In the genomic region with DNA sequence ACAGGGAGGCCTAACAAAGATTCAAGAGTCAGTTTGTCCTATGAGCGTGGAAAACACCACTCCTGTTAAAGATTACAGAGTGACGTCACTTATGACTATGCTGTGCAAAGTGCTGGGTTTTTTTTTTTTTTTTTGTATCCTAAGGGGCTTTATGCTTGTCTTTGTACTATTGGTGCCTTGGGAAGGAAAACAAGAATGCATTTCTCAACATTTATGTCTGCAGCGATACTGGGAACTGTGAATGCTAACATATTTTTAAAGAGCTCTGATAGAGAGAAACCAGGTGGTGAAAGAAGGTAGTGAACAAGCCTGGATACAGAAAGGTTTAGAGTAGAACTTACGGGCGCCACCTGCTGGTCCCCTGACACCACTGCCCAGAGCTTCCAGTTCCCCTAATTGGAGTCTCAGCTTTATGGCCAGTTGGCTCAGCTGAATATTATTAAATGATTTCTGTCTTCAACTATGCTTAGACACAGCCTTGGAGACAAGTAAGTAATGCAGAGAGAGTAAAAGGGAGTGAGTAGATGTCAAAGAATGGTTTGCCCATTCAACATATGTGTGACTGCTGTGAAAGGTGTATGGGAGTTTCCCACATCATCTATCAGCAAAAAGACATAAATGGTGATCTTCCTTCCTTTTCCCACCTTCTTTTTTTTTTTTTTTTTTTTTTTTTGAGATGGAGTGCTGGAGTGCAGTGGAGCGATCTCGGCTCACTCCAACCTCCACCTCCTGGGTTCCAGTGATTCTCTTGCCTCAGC, we compare ENCODE assay signal across 8 cellular contexts.
DNase-seq lines count a peak whose midpoint lies in the region; ATAC-seq and TF ChIP-seq lines count a peak whose summit lies in the region.

No MANE protein-coding gene starts in this region.

- no peaks in the 10 kb centered on the region for H3K9me3 ChIP-seq in CD8-positive, alpha-beta T cell (ENCODE audit: low read length)

- intact Hi-C loops in CD8-positive, alpha-beta T cell (cut with DNase I, micrococcal nuclease) = loop anchor here (1.0 to 5.0 kb wide), 5 partner anchors 161 to 1525 kb away; no protein-coding TSS in a partner anchor
- intact Hi-C loops in activated CD8-positive, alpha-beta T cell treated with anti-CD3 and anti-CD28 coated beads for 36 hours (cut with micrococcal nuclease) = loop anchor here (2.0 to 5.0 kb wide), 2 partner anchors 280 to 645 kb away; no protein-coding TSS in a partner anchor

- DNase-seq in CD8-positive, alpha-beta T cell = peak; percentile 50 to 82 (median 70)
- DNase-seq in NCI-H82 treated with DMSO at 0.1 percent for 48 hours (lab: John Stamatoyannopoulos, UW; ENCODE audit: unreplicated experiment) = peak; percentile 72
- peak; percentile 93 for DNase-seq in activated CD8-positive, alpha-beta T cell treated with anti-CD3 and anti-CD28 coated beads for 36 hours
- peak; percentile 49 for DNase-seq in effector CD8-positive, alpha-beta T cell (lab: John Stamatoyannopoulos, UW)
- DNase-seq in memory B cell (ENCODE audit: low spot score in 2 of 2) = peak; percentile 65 to 72
- peak; percentile 53 to 54 for DNase-seq in stimulated activated CD8-positive, alpha-beta memory T cell treated with anti-CD3 and anti-CD28 coated beads, Interleukin-15, amount 100 ng/mL, for 48 hours (ENCODE audit: low read depth in 2 of 2)

- H3K4me1 Mint-ChIP-seq in CD8-positive, alpha-beta T cell (ENCODE audit: low read depth) = peaks cover 9% of the 10 kb centered on the region
- H3K4me1 Mint-ChIP-seq in activated CD8-positive, alpha-beta T cell treated with anti-CD3 and anti-CD28 coated beads for 36 hours (ENCODE audit: low read depth) = peaks cover 10% of the 10 kb centered on the region
- no peaks in the 10 kb centered on the region for H3K4me1 Mint-ChIP-seq in memory B cell

- no peaks in the 10 kb centered on the region for H3K27me3 Mint-ChIP-seq in CD8-positive, alpha-beta T cell (ENCODE audit: low read depth)
- H3K27me3 Mint-ChIP-seq in activated CD8-positive, alpha-beta T cell treated with anti-CD3 and anti-CD28 coated beads for 36 hours = no peaks in the 10 kb centered on the region
- H3K27me3 Mint-ChIP-seq in memory B cell = peaks cover 5% of the 10 kb centered on the region

- POLR2A ChIA-PET in CD8-positive, alpha-beta T cell (lab: Charles Lee) = interaction anchor here (0.7 to 0.8 kb wide), 3 partner anchors 39 to 650 kb away, joined by 3 to 5 read pairs (median 3); no protein-coding TSS in a partner anchor
- POLR2A ChIA-PET in activated CD8-positive, alpha-beta T cell treated with anti-CD3 and anti-CD28 coated beads for 36 hours (lab: Charles Lee) = no interaction called here

- H3K9me3 Mint-ChIP-seq in CD8-positive, alpha-beta T cell = peaks cover 4% of the 10 kb centered on the region
- H3K9me3 Mint-ChIP-seq in activated CD8-positive, alpha-beta T cell treated with anti-CD3 and anti-CD28 coated beads for 36 hours = peaks cover 7% of the 10 kb centered on the region
- no peaks in the 10 kb centered on the region for H3K9me3 Mint-ChIP-seq in memory B cell

- peaks cover 6% of the 10 kb centered on the region for H3K36me3 Mint-ChIP-seq in CD8-positive, alpha-beta T cell
- peaks cover 2% of the 10 kb centered on the region for H3K36me3 Mint-ChIP-seq in activated CD8-positive, alpha-beta T cell treated with anti-CD3 and anti-CD28 coated beads for 36 hours (ENCODE audit: low read depth)
- no peaks in the 10 kb centered on the region for H3K36me3 Mint-ChIP-seq in memory B cell

- TF ChIP-seq CTCF in CD8-positive, alpha-beta T cell (IDR thresholded peaks at IDR 0.05) = peak; percentile 94
- TF ChIP-seq CTCF in activated CD8-positive, alpha-beta T cell treated with anti-CD3 and anti-CD28 coated beads for 36 hours (IDR thresholded peaks at IDR 0.05) = peak; percentile 85

- H3K4me3 Mint-ChIP-seq in CD8-positive, alpha-beta T cell = peak overlapping the region; percentile 42
- no peak overlapping the region for H3K4me3 Mint-ChIP-seq in activated CD8-positive, alpha-beta T cell treated with anti-CD3 and anti-CD28 coated beads for 36 hours
- H3K4me3 Mint-ChIP-seq in memory B cell = no peak overlapping the region

- ATAC-seq in CD8-positive, alpha-beta T cell = peak; percentile 93
- ATAC-seq in GM19438 (IDR thresholded peaks at IDR 0.05; ENCODE audit: low read depth, unreplicated experiment) (peak; percentile 99), HG03469 (IDR thresholded peaks at IDR 0.05; ENCODE audit: unreplicated experiment) (peak; percentile 54), memory B cell (ENCODE audit: low read depth) (peak; percentile 98)
- peak; percentile 97 for ATAC-seq in activated CD8-positive, alpha-beta T cell treated with anti-CD3 and anti-CD28 coated beads for 36 hours

- CTCF ChIA-PET in CD8-positive, alpha-beta T cell (lab: Charles Lee) = interaction anchor here (0.6 to 4.5 kb wide), 43 partner anchors 8 to 1523 kb away, joined by 3 to 66 read pairs (median 3); no protein-coding TSS in a partner anchor
- CTCF ChIA-PET in activated CD8-positive, alpha-beta T cell treated with anti-CD3 and anti-CD28 coated beads for 36 hours (lab: Charles Lee) = interaction anchor here (0.6 to 2.2 kb wide), 42 partner anchors 8 to 1524 kb away, joined by 3 to 19 read pairs (median 3); no protein-coding TSS in a partner anchor

- no peak overlapping the region for H3K4me3 ChIP-seq in CD8-positive, alpha-beta T cell (ENCODE audit: low read depth, low read length)

- no peak overlapping the region for H3K27ac ChIP-seq in CD8-positive, alpha-beta T cell (ENCODE audit: low read depth, low read length)

- no peaks in the 10 kb centered on the region for H3K27me3 ChIP-seq in CD8-positive, alpha-beta T cell (ENCODE audit: insufficient read depth, low read length)

- H3K27ac Mint-ChIP-seq in CD8-positive, alpha-beta T cell = no peak overlapping the region
- H3K27ac Mint-ChIP-seq in activated CD8-positive, alpha-beta T cell treated with anti-CD3 and anti-CD28 coated beads for 36 hours = no peak overlapping the region
- H3K27ac Mint-ChIP-seq in memory B cell = no peak overlapping the region

- no peaks in the 10 kb centered on the region for H3K36me3 ChIP-seq in CD8-positive, alpha-beta T cell (ENCODE audit: insufficient read depth, low read length)

- peaks cover 4% of the 10 kb centered on the region for H3K4me1 ChIP-seq in CD8-positive, alpha-beta T cell (ENCODE audit: insufficient read depth, low read length)
